In the genomic region with DNA sequence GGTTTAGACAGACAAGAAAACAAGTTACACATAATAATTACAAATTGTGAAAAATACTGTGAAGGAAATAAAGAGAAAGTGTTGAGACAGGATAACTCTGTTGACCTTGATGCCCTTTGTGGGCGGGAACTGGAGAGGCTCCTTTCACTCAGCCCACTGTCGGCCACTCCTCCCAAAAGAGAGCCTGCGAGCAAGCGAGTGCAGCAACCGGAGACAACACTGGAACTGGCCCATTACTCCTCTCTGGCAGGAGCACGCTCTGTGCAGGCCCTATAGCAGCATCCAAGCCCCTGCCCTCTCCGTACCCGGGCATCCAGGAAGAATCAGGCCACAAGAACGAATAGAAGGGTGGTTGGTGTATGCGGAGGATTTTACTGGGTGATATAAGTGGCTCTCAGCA, we compare ENCODE assay signal across 14 cellular contexts. TPM values are rescaled to one million over a fixed set of nuclear protein-coding genes. Genes with fewer than 3 reads are reported as not detected.
DNase-seq lines count a peak whose midpoint lies in the region; ATAC-seq, FAIRE-seq and TF ChIP-seq lines count a peak whose summit lies in the region.
"Had no signal": no experiment of that assay in that cellular context is flagged by ENCODE, and none has a peak within 500 bp of the region (broad histone marks: within the 10 kb centered on the region; RNA-seq: fewer than 3 reads in every experiment).

No MANE protein-coding gene starts in this region.

- H3K18ac ChIP-seq in neuronal stem cell (ENCODE audit: low read length): no peak overlapping the region

- H3K4me1 Mint-ChIP-seq in WTC11: peaks cover 39% of the 10 kb centered on the region
- H3K4me1 Mint-ChIP-seq: B cell; CD4-positive, alpha-beta memory T cell had no signal

- H3K36me3 ChIP-seq in H7 (replicated peaks; ENCODE audit: control insufficient read depth, insufficient read depth, low read length) (no peaks in the 10 kb centered on the region), neuronal stem cell (replicated peaks in 1 of 2; ENCODE audit: control insufficient read depth in 2 of 2, insufficient read depth in 2 of 2, low read length in 2 of 2) (no peaks in the 10 kb centered on the region)

- no peak overlapping the region for H3K4me3 Mint-ChIP-seq in WTC11
- H3K4me3 Mint-ChIP-seq: B cell; CD4-positive, alpha-beta memory T cell; IgD-negative memory B cell had no signal

- DNase-seq in H7: peak; percentile 22
- DNase-seq in WTC11 (ENCODE audit: low spot score): peak; percentile 30
- DNase-seq in iPS-NIHi11 (ENCODE audit: low spot score): peak; percentile 20
- peak; percentile 18 for DNase-seq in neuronal stem cell (ENCODE audit: low spot score)
- no peak for DNase-seq in urothelium cell line (ENCODE audit: low spot score)
- DNase-seq in dermis blood vessel endothelial cell: no peak
- DNase-seq: CD4-positive, alpha-beta memory T cell; DMS79 had no signal

- no peaks in the 10 kb centered on the region; the same call in 1 of the 2 replicates for H3K27me3 Mint-ChIP-seq in WTC11 (ENCODE audit: low read depth)
- H3K27me3 Mint-ChIP-seq: B cell, IgD-negative memory B cell had no signal

- FAIRE-seq in urothelium cell line (lab: Jason Lieb, UNC): no peak
- FAIRE-seq: A204.1, GM12878 had no signal

- H3K79me1 ChIP-seq in neuronal stem cell (ENCODE audit: low read depth, low read length): no peaks in the 10 kb centered on the region

- H3K27me3 ChIP-seq in H7 (ENCODE audit: control insufficient read depth, insufficient read depth, low read length) (no peaks in the 10 kb centered on the region), neuronal stem cell (ENCODE audit: control insufficient read depth in 3 of 3, insufficient read depth in 3 of 3, low read depth in 1 of 3, low read length in 3 of 3) (no peaks in the 10 kb centered on the region)

- H2AK5ac ChIP-seq in neuronal stem cell (ENCODE audit: low read depth, low read length): no peak overlapping the region

- no peak overlapping the region for H2BK120ac ChIP-seq in neuronal stem cell (ENCODE audit: low read depth, low read length)

- H3K9me3 ChIP-seq in neuronal stem cell (replicated peaks in 1 of 2; ENCODE audit: control insufficient read depth in 2 of 2, insufficient read depth in 1 of 2, low read depth in 1 of 2, low read length in 2 of 2): no peaks in the 10 kb centered on the region

- H3K23ac ChIP-seq in neuronal stem cell (ENCODE audit: low read depth, low read length, poor library complexity): no peak overlapping the region

- no peak for TF ChIP-seq CTCF in WTC11 (IDR thresholded peaks at IDR 0.05)

- CTCF ChIA-PET in WTC11 (lab: Charles Lee): interaction anchor here (1.5 kb wide), 1 partner anchor 22 kb away, joined by 4 read pairs; no protein-coding TSS in a partner anchor

- no peak overlapping the region for H2BK5ac ChIP-seq in neuronal stem cell (ENCODE audit: low read length)

- peak overlapping the region; percentile 30 for H3K27ac ChIP-seq in neuronal stem cell (replicated peaks; ENCODE audit: low read length)
- H3K27ac ChIP-seq: C4-2B had no signal

- no peak overlapping the region for H3K9ac ChIP-seq in neuronal stem cell (ENCODE audit: low read depth, low read length, poor library complexity)

- no peak overlapping the region for H2BK15ac ChIP-seq in neuronal stem cell (ENCODE audit: low read length)

- ATAC-seq in WTC11: peak; percentile 91
- ATAC-seq in GM18870 (IDR thresholded peaks at IDR 0.05; ENCODE audit: unreplicated experiment): no peak
- ATAC-seq: GM12878 had no signal

- no peak overlapping the region for H3K4ac ChIP-seq in neuronal stem cell (ENCODE audit: low read length)

- POLR2A ChIA-PET in WTC11 (lab: Charles Lee): no interaction called here

- H3K27ac Mint-ChIP-seq in WTC11: no peak overlapping the region
- H3K27ac Mint-ChIP-seq: B cell; CD4-positive, alpha-beta memory T cell; IgD-negative memory B cell had no signal

- no peak overlapping the region for H4K91ac ChIP-seq in neuronal stem cell (ENCODE audit: low read depth, low read length, poor library complexity)

- peaks cover 3% of the 10 kb centered on the region; the same call in 1 of the 2 replicates for H3K9me3 Mint-ChIP-seq in WTC11
- H3K9me3 Mint-ChIP-seq: CD4-positive, alpha-beta memory T cell had no signal

- peak overlapping the region; percentile 70 for H2AFZ ChIP-seq in neuronal stem cell (ENCODE audit: low read length)

- no CpG with 5 or more reads among the region's 10 CpGs for WGBS in neuronal stem cell (ENCODE audit: extremely low coverage in 2 of 2, insufficient read length in 2 of 2, insufficient replicate concordance in 1 of 2), 2 donors

- H3K14ac ChIP-seq in neuronal stem cell (ENCODE audit: low read length): no peak overlapping the region

- H3K4me3 ChIP-seq in H7 (ENCODE audit: insufficient read depth, low read depth, low read length) (no peak overlapping the region), neuronal stem cell (ENCODE audit: low read length in 2 of 2) (no peak overlapping the region)
- H3K4me3 ChIP-seq: GM12878 had no signal

- no peak overlapping the region for H3K4me2 ChIP-seq in neuronal stem cell (ENCODE audit: insufficient read depth, low read length, poor library complexity, severe bottlenecking)

- H3K36me3 Mint-ChIP-seq in WTC11: peaks cover 3% of the 10 kb centered on the region; the same call in 1 of the 2 replicates
- H3K36me3 Mint-ChIP-seq: CD4-positive, alpha-beta memory T cell had no signal

- H3K4me1 ChIP-seq in neuronal stem cell (ENCODE audit: control insufficient read depth in 2 of 2, insufficient read depth in 1 of 2, low read depth in 1 of 2, low read length in 2 of 2): peaks cover 12 to 14% of the 10 kb centered on the region in 2 donors

- H4K8ac ChIP-seq in neuronal stem cell (ENCODE audit: low read depth, low read length): no peak overlapping the region

- no peak overlapping the region for H2BK12ac ChIP-seq in neuronal stem cell (ENCODE audit: low read length)

TF ChIP-seq in WTC11, 78 proteins besides CTCF, POLR2A, EP300 and RAD21:
- TF ChIP-seq ETV6 (CRISPR knock-in tag; IDR thresholded peaks at IDR 0.05): no peak
TF ChIP-seq in WTC11: peak in this region for 0.

RNA-seq across cellular contexts. Expression of gene DUT, which starts 16.2 kb away (rescaled TPM):
- 72.9 and 75.5 TPM in 2 replicates for total RNA-seq in H7 (2014; rRNA removed; shearing (Covaris generic))
- total RNA-seq in WTC11 (2021): 195 to 204 TPM (median 195 TPM) in 3 replicates
- 99.8 TPM for polyA plus RNA-seq in neuronal stem cell (2013, experiment 1 of 2)
- 114 TPM for polyA plus RNA-seq in neuronal stem cell (2013, experiment 2 of 2)
- 49.8 and 58.4 TPM in 2 replicates for total RNA-seq in dermis blood vessel endothelial cell

Comparison
In these comparisons a context has a peak if more than half of its experiments do, and no peak if none do; other contexts are left out.
1. DNase-seq: peak in H7 (single experiment), WTC11 (single experiment), iPS-NIHi11 (single experiment) and neuronal stem cell (single experiment); none in urothelium cell line (single experiment) and dermis blood vessel endothelial cell (single experiment).